8 cellular contexts compared by ENCODE assay signal in genomic region chrX:53435997-53436396, GRCh38. TPM values are rescaled to one million over a fixed set of nuclear protein-coding genes. Genes with fewer than 3 reads are reported as not detected.
A peak's percentile ranks its signal among the peaks of the same experiment; 100 is the strongest.
DNase-seq lines count a peak whose midpoint lies in the region; ATAC-seq and TF ChIP-seq lines count a peak whose summit lies in the region.

No MANE protein-coding gene starts in this region.

- no peak overlapping the region for H3K27ac ChIP-seq in right atrium auricular region
- no peak overlapping the region for H3K27ac ChIP-seq in spleen

- no peak for DNase-seq in GM12864 (ENCODE audit: low read depth)
- no peak for DNase-seq in HFF-Myc (ENCODE audit: extremely low read depth, low read depth)
- peak; percentile 54 for DNase-seq in NCI-H1092 (lab: John Stamatoyannopoulos, UW)
- DNase-seq in SW 1271 (lab: John Stamatoyannopoulos, UW), result peak; percentile 9
- DNase-seq in activated naive CD8-positive, alpha-beta T cell treated with anti-CD3 and anti-CD28 coated beads, Interleukin-2, amount 50 U/mL, for 16 hours (ENCODE audit: low read depth, low spot score), result peak; percentile 20
- peak; percentile 71 for DNase-seq in right atrium auricular region (ENCODE audit: low spot score)
- DNase-seq in spleen, result peak; percentile 86

- no peaks in the 10 kb centered on the region for H3K9me3 ChIP-seq in right atrium auricular region
- H3K9me3 ChIP-seq in spleen, result no peaks in the 10 kb centered on the region

- TF ChIP-seq CTCF in GM12864 (IDR thresholded peaks at IDR 0.05; ENCODE audit: low read depth, low read length, missing control alignments) (peak; percentile 70), HFF-Myc (IDR thresholded peaks at IDR 0.05; ENCODE audit: low read depth, low read length, missing control alignments) (peak; percentile 81), right atrium auricular region (IDR thresholded peaks at IDR 0.05) (peak; percentile 73 to 86), spleen (IDR thresholded peaks at IDR 0.05 in 8 of 11, conservative IDR thresholded peaks at IDR 0.05 in 3 of 11) (peak; percentile 43 to 92 (median 84))

- TF ChIP-seq POLR2A in spleen (IDR thresholded peaks at IDR 0.05), result no peak

- WGBS in spleen, 5 donors, result 3 to 6% (median 5%) methylated on average over 3 to 4 of the region's 4 CpGs

- no peak for ATAC-seq in HG03039 (IDR thresholded peaks at IDR 0.05; ENCODE audit: unreplicated experiment)

- H3K4me1 ChIP-seq in right atrium auricular region (peaks cover 0 to 7% of the 10 kb centered on the region in 2 donors), spleen (peaks cover 0 to 29% (median 21%) of the 10 kb centered on the region in 6 donors)

- H3K27me3 ChIP-seq in right atrium auricular region, result no peaks in the 10 kb centered on the region
- H3K27me3 ChIP-seq in spleen (replicated peaks in 1 of 7), result peaks cover 0 to 19% (median 5%) of the 10 kb centered on the region in 7 donors

- intact Hi-C loops in spleen (cut with DNase I; ENCODE audit: low total_unique reads), result loop anchor here (5.0 kb wide), 1 partner anchor 119 kb away; no protein-coding TSS in a partner anchor

- H3K36me3 ChIP-seq in right atrium auricular region (peaks cover 12% of the 10 kb centered on the region), spleen (peaks cover 0 to 18% (median 10%) of the 10 kb centered on the region in 6 donors)

- H3K4me3 ChIP-seq in GM12864 (ENCODE audit: low read depth, low read length) (no peak overlapping the region), HFF-Myc (replicated peaks; ENCODE audit: low read depth, low read length) (no peak overlapping the region), right atrium auricular region (no peak overlapping the region), spleen (no peak overlapping the region)

RNA-seq across cellular contexts. Expression of gene HSD17B10, which starts 1.8 kb away (rescaled TPM):
- total RNA-seq in right atrium auricular region (100 to 1,000 TPM in 1 of 2 donors, 10 to 100 TPM in 1; 81.7 to 102 TPM), spleen (10 to 100 TPM; 41.9 to 54.9 (median 46.9) TPM)
- 10 to 100 TPM; 49.7 to 67.7 (median 60.1) TPM for polyA plus RNA-seq in spleen

RNA-seq across cellular contexts. Expression of gene RIBC1, which starts 13.3 kb away (rescaled TPM):
- total RNA-seq in right atrium auricular region (1 to 10 TPM in 1 of 2 donors, under 1 TPM in 1; 0.86 to 1.1 TPM), spleen (1 to 10 TPM in 1 of 7 donors, under 1 TPM in 5, not detected in 1; 0.34 to 1.0 (median 0.80) TPM)
- 1 to 10 TPM in 1 of 3 donors, under 1 TPM in 2; 0.70 to 1.4 (median 0.86) TPM for polyA plus RNA-seq in spleen

RNA-seq across cellular contexts. Expression of gene SMC1A, which starts 13.5 kb away (rescaled TPM):
- total RNA-seq in right atrium auricular region (10 to 100 TPM; 19.4 to 27.9 TPM), spleen (10 to 100 TPM; 42.9 to 77.5 (median 71.7) TPM)
- 1 to 10 TPM; 5.6 to 7.6 (median 7.0) TPM for polyA plus RNA-seq in spleen

Comparison
In these comparisons a context has a peak if more than half of its experiments do, and no peak if none do; other contexts are left out.
1. DNase-seq: peak in NCI-H1092 (single experiment), SW 1271 (2 of 2), activated naive CD8-positive, alpha-beta T cell treated with anti-CD3 and anti-CD28 coated beads, Interleukin-2, amount 50 U/mL, for 16 hours (single experiment), right atrium auricular region (single experiment) and spleen (single experiment); none in GM12864 (single experiment) and HFF-Myc (single experiment).
2. Peak in every context shown above with its lines, with median percentiles within 50 percentile points of each other: CTCF ChIP-seq.